In genomic region chr10:86753056-86753455, GRCh38 we compare ENCODE assay signal across 1 cellular context.
TF ChIP-seq lines count a peak whose summit lies in the region.

No MANE protein-coding gene starts in this region.

TF ChIP-seq in HepG2, 621 proteins besides CTCF, POLR2A, EP300 and RAD21 (continued from another document):
- TF ChIP-seq ARID5B (CRISPR knock-in tag; IDR thresholded peaks at IDR 0.05): no peak
- no peak for TF ChIP-seq FOXA1 (IDR thresholded peaks at IDR 0.05)
- TF ChIP-seq FOXA1 (CRISPR knock-in tag; IDR thresholded peaks at IDR 0.05): no peak
- no peak for TF ChIP-seq MIER3 (CRISPR knock-in tag; IDR thresholded peaks at IDR 0.05; ENCODE audit: borderline replicate concordance)
- no peak for TF ChIP-seq IKZF4 (CRISPR knock-in tag; IDR thresholded peaks at IDR 0.05; ENCODE audit: borderline replicate concordance, low read depth, not compliant biosample characterization)
